ENCODE assay signal across 12 cellular contexts in the genomic region with DNA sequence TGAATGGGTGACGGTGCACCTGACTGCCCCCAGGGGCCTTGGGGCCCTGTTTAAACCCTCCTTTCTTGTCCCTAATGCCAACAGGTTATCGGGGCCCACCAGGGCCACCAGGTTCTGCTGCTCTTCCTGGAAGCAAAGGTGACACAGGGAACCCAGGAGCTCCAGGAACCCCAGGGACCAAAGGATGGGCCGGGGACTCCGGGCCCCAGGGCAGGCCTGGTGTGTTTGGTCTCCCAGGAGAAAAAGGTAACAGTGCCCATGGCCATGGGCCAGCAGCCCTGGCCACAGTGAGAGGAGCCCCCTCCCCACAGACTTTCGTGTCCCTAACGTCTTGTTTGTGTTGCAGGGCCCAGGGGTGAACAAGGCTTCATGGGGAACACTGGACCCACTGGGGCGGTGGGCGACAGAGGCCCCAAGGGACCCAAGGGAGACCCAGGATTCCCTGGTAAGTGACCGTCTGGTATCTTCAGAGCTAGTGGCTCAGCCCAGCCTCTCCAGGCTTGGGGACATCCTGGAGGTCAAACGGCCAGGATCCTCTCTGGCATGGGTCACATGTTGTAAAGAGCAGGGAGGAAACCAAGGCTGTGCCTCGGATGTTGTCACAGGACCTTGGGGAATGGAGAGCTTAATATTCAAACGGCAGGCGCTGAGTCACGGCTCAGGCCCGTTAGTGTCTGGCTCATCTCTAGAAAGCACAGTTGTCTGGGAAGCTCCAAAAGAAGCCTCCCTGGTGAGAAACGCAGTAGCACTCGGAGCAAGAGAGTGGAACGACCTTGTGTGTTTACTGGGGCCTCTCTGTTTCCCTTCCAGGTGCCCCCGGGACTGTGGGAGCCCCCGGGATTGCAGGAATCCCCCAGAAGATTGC. TPM values are rescaled to one million over a fixed set of nuclear protein-coding genes. Genes with fewer than 3 reads are reported as not detected.
A peak's percentile ranks its signal among the peaks of the same experiment; 100 is the strongest.
DNase-seq lines count a peak whose midpoint lies in the region; ATAC-seq and TF ChIP-seq lines count a peak whose summit lies in the region.
"Had no signal": no experiment of that assay in that cellular context is flagged by ENCODE, and none has a peak within 500 bp of the region (broad histone marks: within the 10 kb centered on the region; RNA-seq: fewer than 3 reads in every experiment).

No MANE protein-coding gene starts in this region.

- H3K9ac ChIP-seq in stomach smooth muscle (ENCODE audit: low read length in 2 of 2), result no peak overlapping the region

- no peak overlapping the region for H3K4me3 ChIP-seq in right atrium auricular region
- no peak overlapping the region for H3K4me3 ChIP-seq in stomach smooth muscle (ENCODE audit: low read length in 2 of 2)

- H3K9me3 ChIP-seq in right atrium auricular region (no peaks in the 10 kb centered on the region), stomach smooth muscle (ENCODE audit: control insufficient read depth in 2 of 2, low read length in 2 of 2) (no peaks in the 10 kb centered on the region)

- no peak for TF ChIP-seq CTCF in right atrium auricular region (IDR thresholded peaks at IDR 0.05)

- ATAC-seq in GM21529 (IDR thresholded peaks at IDR 0.05; ENCODE audit: unreplicated experiment) (peak; percentile 53), GM18867 (IDR thresholded peaks at IDR 0.05; ENCODE audit: unreplicated experiment) (no peak)
- ATAC-seq: effector memory CD8-positive, alpha-beta T cell; naive thymus-derived CD8-positive, alpha-beta T cell had no signal

- peaks cover 0 to 25% of the 10 kb centered on the region in 2 donors for H3K4me1 ChIP-seq in right atrium auricular region
- H3K4me1 ChIP-seq in stomach smooth muscle (ENCODE audit: control insufficient read depth, insufficient read depth, low read length), result peaks cover 34% of the 10 kb centered on the region

- peak overlapping the region; percentile 69 to 71 for H3K27ac ChIP-seq in right atrium auricular region
- peak overlapping the region; percentile 58 for H3K27ac ChIP-seq in stomach smooth muscle (ENCODE audit: low read length)

- H3K27me3 ChIP-seq in right atrium auricular region (no peaks in the 10 kb centered on the region), stomach smooth muscle (ENCODE audit: control insufficient read depth in 1 of 2, insufficient read depth in 2 of 2, low read length in 2 of 2) (no peaks in the 10 kb centered on the region)

- DNase-seq in SW480 (ENCODE audit: low spot score) (peak; percentile 59), right atrium auricular region (ENCODE audit: low spot score) (no peak), middle frontal gyrus (ENCODE audit: extremely low spot score, low spot score) (no peak), NCI-H2081 (lab: John Stamatoyannopoulos, UW) (no peak)
- DNase-seq: effector memory CD8-positive, alpha-beta T cell; NCI-H1092; NCI-H524; stimulated activated naive CD8-positive, alpha-beta T cell treated with anti-CD3 and anti-CD28 coated beads, Interleukin-15, amount 100 ng/mL, for 72 hours had no signal

- peaks cover 95% of the 10 kb centered on the region for H3K36me3 ChIP-seq in right atrium auricular region
- peaks cover 71 to 80% of the 10 kb centered on the region in 2 donors for H3K36me3 ChIP-seq in stomach smooth muscle (ENCODE audit: control insufficient read depth in 2 of 2, insufficient read depth in 2 of 2, low read length in 2 of 2)

RNA-seq across cellular contexts. Expression of gene RAB20, which starts 58.3 kb away (rescaled TPM):
- total RNA-seq in right atrium auricular region, result 10 to 100 TPM; 10.8 to 15.7 TPM
